Comparison of ENCODE assay signal across 8 cellular contexts in genomic region chr1:36400825-36401601, GRCh38. TPM values are rescaled to one million over a fixed set of nuclear protein-coding genes. Genes with fewer than 3 reads are reported as not detected.
DNase-seq lines count a peak whose midpoint lies in the region; ATAC-seq, FAIRE-seq and TF ChIP-seq lines count a peak whose summit lies in the region.

No MANE protein-coding gene starts in this region.

- peak; percentile 46 for ATAC-seq in GM21737 (IDR thresholded peaks at IDR 0.05; ENCODE audit: unreplicated experiment)
- ATAC-seq in body of pancreas: peak; percentile 10
- no peak for ATAC-seq in HG03039 (IDR thresholded peaks at IDR 0.05; ENCODE audit: unreplicated experiment)
- no peak for ATAC-seq in HG02759 (IDR thresholded peaks at IDR 0.05; ENCODE audit: unreplicated experiment)

- TF ChIP-seq POLR2A in body of pancreas (IDR thresholded peaks at IDR 0.05): peak in 2 of 3 donors; percentile 36 to 49

- H3K27ac ChIP-seq in body of pancreas (peak overlapping the region in 2 of 4 donors; percentile 36 to 58), kidney (ENCODE audit: low read depth in 2 of 2, low read length in 2 of 2) (peak overlapping the region; percentile 28 to 41)

- 80 to 82% methylated on average over 14 to 21 of the region's 22 CpGs for WGBS in body of pancreas, 2 donors

- no peaks in the 10 kb centered on the region for H3K27me3 ChIP-seq in body of pancreas

- no peak for FAIRE-seq in kidney (lab: Jason Lieb, UNC)

- no peaks in the 10 kb centered on the region for H3K36me3 ChIP-seq in body of pancreas (replicated peaks in 1 of 2; ENCODE audit: insufficient read depth in 1 of 2, low read depth in 2 of 2)
- H3K36me3 ChIP-seq in kidney (ENCODE audit: control insufficient read depth in 1 of 2, insufficient read depth in 2 of 2, low read length in 2 of 2): no peaks in the 10 kb centered on the region

- H3K4me1 ChIP-seq in body of pancreas (peaks cover 12% of the 10 kb centered on the region), kidney (ENCODE audit: control insufficient read depth in 1 of 2, insufficient read depth in 1 of 2, low read depth in 1 of 2, low read length in 2 of 2) (peaks cover 0 to 8% of the 10 kb centered on the region in 2 donors)

- intact Hi-C loops in body of pancreas (cut with DNase I): no loop called here
- intact Hi-C loops in kidney (cut with DNase I): no loop called here

- H3K9ac ChIP-seq in kidney (ENCODE audit: low read length in 2 of 2): no peak overlapping the region

- H3K4me3 ChIP-seq in AG10803 (ENCODE audit: low read length): peak overlapping the region; percentile 59
- no peak overlapping the region for H3K4me3 ChIP-seq in body of pancreas
- peak overlapping the region; percentile 34 to 65 for H3K4me3 ChIP-seq in kidney (ENCODE audit: low read length in 2 of 2)

- no peaks in the 10 kb centered on the region for H3K9me3 ChIP-seq in body of pancreas
- no peaks in the 10 kb centered on the region for H3K9me3 ChIP-seq in kidney (ENCODE audit: control insufficient read depth in 1 of 2, low read length in 2 of 2)

- DNase-seq in AG10803 (ENCODE audit: low read depth): peak; percentile 84
- peak; percentile 92 for DNase-seq in SHP77 treated with DMSO at 0.1 percent for 48 hours (lab: John Stamatoyannopoulos, UW)
- DNase-seq in body of pancreas: peak in 3 of 4 donors; percentile 47 to 75 (median 48)
- DNase-seq in kidney: peak; percentile 92
- DNase-seq in stimulated activated CD8-positive, alpha-beta memory T cell treated with anti-CD3 and anti-CD28 coated beads, Interleukin-12 subunit alpha, Interleukin-12 subunit beta, amount 100 ng/mL, for 1 hour (ENCODE audit: low read depth): peak; percentile 32

- TF ChIP-seq CTCF in AG10803 (conservative IDR thresholded peaks at IDR 0.05; ENCODE audit: low read length) (peak; percentile 13; the same call in 1 of the 2 replicates), body of pancreas (IDR thresholded peaks at IDR 0.05) (no peak), kidney (IDR thresholded peaks at IDR 0.05; ENCODE audit: borderline replicate concordance, extremely low read depth, insufficient read depth) (no peak)

RNA-seq across cellular contexts. Expression of gene LSM10, which starts 3.3 kb away (rescaled TPM):
- total RNA-seq in body of pancreas (10 to 100 TPM; 12.2 to 21.8 TPM), kidney (29.5 TPM)
- 91.6 TPM for polyA plus RNA-seq in kidney (ENCODE audit: insufficient read depth, low read depth, low replicate concordance)

RNA-seq across cellular contexts. Expression of gene STK40, which starts 15.3 kb away (rescaled TPM):
- 10 to 100 TPM; 25.2 to 30.3 TPM for total RNA-seq in body of pancreas
- 39.2 TPM for total RNA-seq in kidney
- polyA plus RNA-seq in kidney (ENCODE audit: insufficient read depth, low read depth, low replicate concordance): 30.9 TPM

RNA-seq across cellular contexts. Expression of gene OSCP1, which starts 49.2 kb away (rescaled TPM):
- total RNA-seq in body of pancreas (1 to 10 TPM; 2.0 to 3.9 TPM), kidney (22.0 TPM)
- 27.8 TPM for polyA plus RNA-seq in kidney (ENCODE audit: insufficient read depth, low read depth, low replicate concordance)

Comparison
In these comparisons a context has a peak if more than half of its experiments do, and no peak if none do; other contexts are left out.
1. DNase-seq: peak in every context shown above with its lines; median percentile 92 in SHP77 treated with DMSO at 0.1 percent for 48 hours; 92 in kidney; 84 in AG10803; 48 in body of pancreas; 32 in stimulated activated CD8-positive, alpha-beta memory T cell treated with anti-CD3 and anti-CD28 coated beads, Interleukin-12 subunit alpha, Interleukin-12 subunit beta, amount 100 ng/mL, for 1 hour.
2. H3K4me3 ChIP-seq: peak in AG10803 (single experiment) and kidney (2 of 2); none in body of pancreas (0 of 2).
3. ATAC-seq: peak in GM21737 (single experiment) and body of pancreas (single experiment); none in HG03039 (single experiment) and HG02759 (single experiment).